ENCODE assay signal across 1 cellular context in genomic region chr16:77220427-77220826, GRCh38.
TF ChIP-seq lines count a peak whose summit lies in the region.

No MANE protein-coding gene starts in this region.

TF ChIP-seq in GM12878, 131 proteins besides CTCF, POLR2A, EP300 and RAD21:
- TF ChIP-seq RELB (IDR thresholded peaks at IDR 0.05; ENCODE audit: low read depth) (peak; percentile 44; the same call in 1 of the 2 replicates), POU2F2 (IDR thresholded peaks at IDR 0.05; ENCODE audit: borderline replicate concordance, low read depth, low read length) (0 out of 3 replicates have a peak, but pooled peaks have one; percentile 26), MEF2B (IDR thresholded peaks at IDR 0.05; ENCODE audit: partially characterized antibody, poor library complexity, severe bottlenecking) (peak; percentile 55), ZNF687 (IDR thresholded peaks at IDR 0.05) (peak; percentile 63; the same call in 1 of the 2 replicates), ATF7 (IDR thresholded peaks at IDR 0.05; ENCODE audit: low read depth) (no peak)
